In genomic region chr1:197775282-197776262, GRCh38 we compare ENCODE assay signal across 8 cellular contexts. TPM values are rescaled to one million over a fixed set of nuclear protein-coding genes. Genes with fewer than 3 reads are reported as not detected.
A peak's percentile ranks its signal among the peaks of the same experiment; 100 is the strongest.
DNase-seq lines count a peak whose midpoint lies in the region; ATAC-seq lines count a peak whose summit lies in the region.

TSS of gene DENND1B (minus strand) at chr1:197775480. CDS start at chr1:197775155, 325 bp downstream.

- peak; percentile 60 for DNase-seq in DMS 273 (lab: John Stamatoyannopoulos, UW; ENCODE audit: unreplicated experiment)
- DNase-seq in DMS 273 treated with DMSO at 0.1 percent for 48 hours (lab: John Stamatoyannopoulos, UW): no peak
- DNase-seq in NCI-H2171 (lab: John Stamatoyannopoulos, UW): peak; percentile 38
- peak; percentile 60 for DNase-seq in activated CD4-positive, CD25-positive, alpha-beta regulatory T cell treated with anti-CD3 and anti-CD28 coated beads, Interleukin-2, amount 50 U/mL, for 16 hours (ENCODE audit: low read depth, low spot score)
- peak; percentile 85 for DNase-seq in central memory CD4-positive, alpha-beta T cell
- DNase-seq in left colon: peak; percentile 87 to 92
- DNase-seq in stimulated activated CD4-positive, alpha-beta T cell treated with anti-CD3 and anti-CD28 coated beads, Interleukin-2, amount 100 ng/mL, for 24 hours: peak; percentile 77 to 83

- intact Hi-C loops in left colon (cut with DNase I, micrococcal nuclease): no loop called here

- ATAC-seq in HG02885 (IDR thresholded peaks at IDR 0.05; ENCODE audit: poor library complexity, unreplicated experiment) (peak; percentile 71), left colon (peak; percentile 79)

RNA-seq across cellular contexts. Expression of gene DENND1B, which starts in this region (rescaled TPM):
- 10 to 100 TPM; 37.2 to 40.0 TPM for total RNA-seq in left colon
